ENCODE assay signal across 26 cellular contexts in genomic region chr13:20037908-20038307, GRCh38.
"Had no signal": no experiment of that assay in that cellular context is flagged by ENCODE, and none has a peak within 500 bp of the region (broad histone marks: within the 10 kb centered on the region; RNA-seq: fewer than 3 reads in every experiment).

No MANE protein-coding gene starts in this region.

- H3K27ac ChIP-seq: stomach, suprapubic skin, testis, thoracic aorta, thyroid gland, tibial artery, tibial nerve, transverse colon, upper lobe of left lung, upper lobe of right lung, uterus, vagina had no signal

- ATAC-seq: stimulated activated effector memory CD8-positive, alpha-beta T cell treated with anti-CD3 and anti-CD28 coated beads, Interleukin-12 subunit alpha, Interleukin-12 subunit beta, amount 100 ng/mL, for 72 hours; stimulated activated memory B cell treated with anti-CD40 and anti-IgM and Interleukin-4, amounts not matched to agents 10 μg/mL and 1 μg/mL and 100 μg/mL, for 72 hours; stimulated activated naive B cell treated with anti-CD40 and anti-IgM and Interleukin-4, amounts not matched to agents 10 μg/mL and 1 μg/mL and 100 μg/mL, for 72 hours; stimulated activated naive CD8-positive, alpha-beta T cell treated with anti-CD3 and anti-CD28 coated beads, Interleukin-15, amount 100 ng/mL, for 72 hours; stimulated activated naive CD8-positive, alpha-beta T cell treated with anti-CD3 and anti-CD28 coated beads, Interleukin-15, Interleukin-2, amounts not matched to agents 100 U/mL and 50 U/mL, for 24 hours; upper lobe of right lung had no signal

- FAIRE-seq: urothelium cell line had no signal

- H3K9me3 ChIP-seq: stomach, suprapubic skin, testis, thoracic aorta, thyroid gland, tibial artery, tibial nerve, transverse colon, upper lobe of left lung, upper lobe of right lung, uterus, vagina had no signal

- H3K36me3 ChIP-seq: uterus had no signal

- H3K4me3 ChIP-seq: stomach, suprapubic skin, testis, thoracic aorta, thyroid gland, tibial artery, tibial nerve, transverse colon, upper lobe of left lung, upper lobe of right lung, uterus, vagina had no signal

- H3K27me3 ChIP-seq: stomach, suprapubic skin, testis, thyroid gland, tibial artery, tibial nerve, transverse colon, upper lobe of left lung, upper lobe of right lung, uterus, vagina had no signal

- DNase-seq: stimulated activated CD4-positive, alpha-beta T cell treated with anti-CD3 and anti-CD28 coated beads, Interleukin-2, amount 100 ng/mL, for 48 hours; stimulated activated CD4-positive, alpha-beta T cell treated with anti-CD3 and anti-CD28 coated beads, Interleukin-4, amount 100 ng/mL, for 1 hour; stimulated activated CD4-positive, alpha-beta T cell treated with anti-CD3 and anti-CD28 coated beads, Interleukin-4, amount 100 ng/mL, for 24 hours; stimulated activated CD4-positive, alpha-beta T cell treated with anti-CD3 and anti-CD28 coated beads, Interleukin-4, amount 100 ng/mL, for 4 hours; stimulated activated CD8-positive, alpha-beta memory T cell treated with anti-CD3 and anti-CD28 coated beads, Interleukin-4, amount 100 ng/mL, for 48 hours; stimulated activated naive B cell treated with anti-CD40 and anti-IgM and Interleukin-4, amounts not matched to agents 10 μg/mL and 1 μg/mL and 100 μg/mL, for 72 hours; stimulated activated naive CD4-positive, alpha-beta T cell; stimulated activated naive CD8-positive, alpha-beta T cell treated with anti-CD3 and anti-CD28 coated beads, Interleukin-15, amount 100 ng/mL, for 72 hours; stimulated activated naive CD8-positive, alpha-beta T cell treated with anti-CD3 and anti-CD28 coated beads, Interleukin-15, Interleukin-2, amounts not matched to agents 100 U/mL and 50 U/mL, for 24 hours; stomach; substantia nigra; testis; thyroid gland; tibial artery; transverse colon; trophoblast cell; upper lobe of left lung; upper lobe of right lung; uterus had no signal

- H3K4me1 ChIP-seq: suprapubic skin, testis, tibial artery, tibial nerve, transverse colon, upper lobe of right lung, uterus, vagina had no signal
